In the genomic region with DNA sequence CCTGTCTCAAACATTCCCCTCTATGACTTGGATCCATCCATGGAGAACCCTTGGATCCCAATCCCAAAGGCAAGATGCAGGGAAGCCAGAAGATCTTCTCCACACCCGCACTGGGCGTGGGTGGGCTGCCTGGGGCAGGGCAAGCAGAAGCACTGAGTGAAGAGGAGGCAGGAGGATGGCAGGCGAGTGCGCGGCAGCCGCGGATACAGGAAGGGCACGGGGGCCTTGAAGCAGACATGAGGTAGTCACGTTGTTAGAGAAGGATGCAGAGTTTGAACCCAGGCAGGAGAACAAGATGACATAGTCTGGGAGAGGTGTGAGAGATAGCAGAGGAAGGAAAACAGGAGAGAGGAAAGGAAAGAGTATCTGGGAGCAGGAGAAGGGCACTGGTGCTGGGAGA, we compare ENCODE assay signal across 3 cellular contexts.
TF ChIP-seq lines count a peak whose summit lies in the region.

No MANE protein-coding gene starts in this region.

TF ChIP-seq in WTC11, 78 proteins besides CTCF, POLR2A, EP300 and RAD21:
- no peak for TF ChIP-seq PRRX2 (CRISPR knock-in tag; IDR thresholded peaks at IDR 0.05)
- no peak for TF ChIP-seq NFATC4 (CRISPR knock-in tag; IDR thresholded peaks at IDR 0.05)
- TF ChIP-seq, protein P1, sequence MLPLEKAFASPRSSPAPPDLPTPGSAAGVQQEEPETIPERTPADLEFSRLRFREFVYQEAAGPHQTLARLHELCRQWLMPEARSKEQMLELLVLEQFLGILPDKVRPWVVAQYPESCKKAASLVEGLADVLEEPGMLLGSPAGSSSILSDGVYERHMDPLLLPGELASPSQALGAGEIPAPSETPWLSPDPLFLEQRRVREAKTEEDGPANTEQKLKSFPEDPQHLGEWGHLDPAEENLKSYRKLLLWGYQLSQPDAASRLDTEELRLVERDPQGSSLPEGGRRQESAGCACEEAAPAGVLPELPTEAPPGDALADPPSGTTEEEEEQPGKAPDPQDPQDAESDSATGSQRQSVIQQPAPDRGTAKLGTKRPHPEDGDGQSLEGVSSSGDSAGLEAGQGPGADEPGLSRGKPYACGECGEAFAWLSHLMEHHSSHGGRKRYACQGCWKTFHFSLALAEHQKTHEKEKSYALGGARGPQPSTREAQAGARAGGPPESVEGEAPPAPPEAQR (CRISPR knock-in tag; IDR thresholded peaks at IDR 0.05) = no peak
- TF ChIP-seq ATF1 (CRISPR knock-in tag; IDR thresholded peaks at IDR 0.05) = no peak
- no peak for TF ChIP-seq MLX (CRISPR knock-in tag; IDR thresholded peaks at IDR 0.05)
- no peak for TF ChIP-seq TCF7 (CRISPR knock-in tag; IDR thresholded peaks at IDR 0.05; ENCODE audit: low read depth)
- TF ChIP-seq, protein P2, sequence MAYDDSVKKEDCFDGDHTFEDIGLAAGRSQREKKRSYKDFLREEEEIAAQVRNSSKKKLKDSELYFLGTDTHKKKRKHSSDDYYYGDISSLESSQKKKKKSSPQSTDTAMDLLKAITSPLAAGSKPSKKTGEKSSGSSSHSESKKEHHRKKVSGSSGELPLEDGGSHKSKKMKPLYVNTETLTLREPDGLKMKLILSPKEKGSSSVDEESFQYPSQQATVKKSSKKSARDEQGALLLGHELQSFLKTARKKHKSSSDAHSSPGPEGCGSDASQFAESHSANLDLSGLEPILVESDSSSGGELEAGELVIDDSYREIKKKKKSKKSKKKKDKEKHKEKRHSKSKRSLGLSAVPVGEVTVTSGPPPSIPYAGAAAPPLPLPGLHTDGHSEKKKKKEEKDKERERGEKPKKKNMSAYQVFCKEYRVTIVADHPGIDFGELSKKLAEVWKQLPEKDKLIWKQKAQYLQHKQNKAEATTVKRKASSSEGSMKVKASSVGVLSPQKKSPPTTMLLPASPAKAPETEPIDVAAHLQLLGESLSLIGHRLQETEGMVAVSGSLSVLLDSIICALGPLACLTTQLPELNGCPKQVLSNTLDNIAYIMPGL (CRISPR knock-in tag; IDR thresholded peaks at IDR 0.05) = no peak
- TF ChIP-seq ETV6 (CRISPR knock-in tag; IDR thresholded peaks at IDR 0.05) = no peak
TF ChIP-seq in WTC11: peak in this region for 0.

TF ChIP-seq in H1, 55 proteins besides CTCF, POLR2A, EP300 and RAD21:
- TF ChIP-seq KDM5A (IDR thresholded peaks at IDR 0.05; ENCODE audit: low read length) (no peak), TEAD4 (IDR thresholded peaks at IDR 0.05; ENCODE audit: low read depth, low read length) (no peak), NRF1 (IDR thresholded peaks at IDR 0.05; ENCODE audit: low read depth, low read length) (no peak)

TF ChIP-seq in SK-N-SH treated with all-trans-retinoic acid at 6 μM for 48 hours, 23 proteins besides CTCF, POLR2A, EP300 and RAD21:
- TF ChIP-seq CSRNP3 (CRISPR knock-in tag; IDR thresholded peaks at IDR 0.05) = no peak
- TF ChIP-seq ISL1 (CRISPR knock-in tag; IDR thresholded peaks at IDR 0.05) = no peak
- TF ChIP-seq, protein P3, sequence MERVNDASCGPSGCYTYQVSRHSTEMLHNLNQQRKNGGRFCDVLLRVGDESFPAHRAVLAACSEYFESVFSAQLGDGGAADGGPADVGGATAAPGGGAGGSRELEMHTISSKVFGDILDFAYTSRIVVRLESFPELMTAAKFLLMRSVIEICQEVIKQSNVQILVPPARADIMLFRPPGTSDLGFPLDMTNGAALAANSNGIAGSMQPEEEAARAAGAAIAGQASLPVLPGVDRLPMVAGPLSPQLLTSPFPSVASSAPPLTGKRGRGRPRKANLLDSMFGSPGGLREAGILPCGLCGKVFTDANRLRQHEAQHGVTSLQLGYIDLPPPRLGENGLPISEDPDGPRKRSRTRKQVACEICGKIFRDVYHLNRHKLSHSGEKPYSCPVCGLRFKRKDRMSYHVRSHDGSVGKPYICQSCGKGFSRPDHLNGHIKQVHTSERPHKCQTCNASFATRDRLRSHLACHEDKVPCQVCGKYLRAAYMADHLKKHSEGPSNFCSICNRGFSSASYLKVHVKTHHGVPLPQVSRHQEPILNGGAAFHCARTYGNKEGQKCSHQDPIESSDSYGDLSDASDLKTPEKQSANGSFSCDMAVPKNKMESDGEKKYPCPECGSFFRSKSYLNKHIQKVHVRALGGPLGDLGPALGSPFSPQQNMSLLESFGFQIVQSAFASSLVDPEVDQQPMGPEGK (CRISPR knock-in tag; IDR thresholded peaks at IDR 0.05; ENCODE audit: borderline replicate concordance) = no peak
- no peak for TF ChIP-seq POU6F1 (CRISPR knock-in tag; IDR thresholded peaks at IDR 0.05; ENCODE audit: borderline replicate concordance, low read depth)
- TF ChIP-seq GLIS3 (CRISPR knock-in tag; IDR thresholded peaks at IDR 0.05) = no peak
- no peak for TF ChIP-seq BACH2 (CRISPR knock-in tag; IDR thresholded peaks at IDR 0.05; ENCODE audit: borderline replicate concordance)
TF ChIP-seq in SK-N-SH treated with all-trans-retinoic acid at 6 μM for 48 hours: peak in this region for 0.
